Comparison of ENCODE assay signal across 11 cellular contexts in genomic region chr14:22163051-22163450, GRCh38.
A peak's percentile ranks its signal among the peaks of the same experiment; 100 is the strongest.
DNase-seq lines count a peak whose midpoint lies in the region; ATAC-seq and TF ChIP-seq lines count a peak whose summit lies in the region.
"Had no signal": no experiment of that assay in that cellular context is flagged by ENCODE, and none has a peak within 500 bp of the region (broad histone marks: within the 10 kb centered on the region; RNA-seq: fewer than 3 reads in every experiment).

No MANE protein-coding gene starts in this region.

- no peak overlapping the region for H3K4me3 ChIP-seq in cardiac fibroblast (replicated peaks in 1 of 2; ENCODE audit: low read depth in 2 of 2, low read length in 2 of 2)
- H3K4me3 ChIP-seq: coronary artery, skin epidermis had no signal

- H3K4me3 Mint-ChIP-seq in activated CD4-positive, alpha-beta T cell treated with anti-CD3 and anti-CD28 coated beads, Interleukin-2, amount 10 ng/mL, durations not matched to agents 7 days and 5 days, result peak overlapping the region; percentile 76
- no peak overlapping the region for H3K4me3 Mint-ChIP-seq in natural killer cell
- H3K4me3 Mint-ChIP-seq: B cell had no signal

- peaks cover 28% of the 10 kb centered on the region for H3K4me1 Mint-ChIP-seq in activated CD4-positive, alpha-beta T cell treated with anti-CD3 and anti-CD28 coated beads, Interleukin-2, amount 10 ng/mL, durations not matched to agents 7 days and 5 days
- peaks cover 7 to 14% of the 10 kb centered on the region in 2 donors for H3K4me1 Mint-ChIP-seq in natural killer cell

- H3K36me3 Mint-ChIP-seq in activated CD4-positive, alpha-beta T cell treated with anti-CD3 and anti-CD28 coated beads, Interleukin-2, amount 10 ng/mL, durations not matched to agents 7 days and 5 days (ENCODE audit: low read depth), result no peaks in the 10 kb centered on the region
- H3K36me3 Mint-ChIP-seq in natural killer cell, result no peaks in the 10 kb centered on the region

- POLR2A ChIA-PET in activated CD4-positive, alpha-beta T cell treated with anti-CD3 and anti-CD28 coated beads, Interleukin-2, amount 10 ng/mL, durations not matched to agents 7 days and 5 days (lab: Charles Lee), result interaction anchor here (0.6 kb wide), 1 partner anchor 356 kb away, joined by 3 read pairs; no protein-coding TSS in a partner anchor

- intact Hi-C loops in natural killer cell (cut with micrococcal nuclease), result loop anchor here (10.0 kb wide), 1 partner anchor 212 kb away; no protein-coding TSS in a partner anchor

- CTCF ChIA-PET in activated CD4-positive, alpha-beta T cell treated with anti-CD3 and anti-CD28 coated beads, Interleukin-2, amount 10 ng/mL, durations not matched to agents 7 days and 5 days (lab: Charles Lee), result interaction anchor here (0.8 to 1.6 kb wide), 4 partner anchors 18 to 426 kb away, joined by 3 to 4 read pairs (median 3); partner anchors contain the start of gene DAD1

- peak overlapping the region; percentile 89 for H3K27ac Mint-ChIP-seq in activated CD4-positive, alpha-beta T cell treated with anti-CD3 and anti-CD28 coated beads, Interleukin-2, amount 10 ng/mL, durations not matched to agents 7 days and 5 days
- no peak overlapping the region for H3K27ac Mint-ChIP-seq in natural killer cell
- H3K27ac Mint-ChIP-seq: B cell had no signal

- no peak for DNase-seq in activated CD4-positive, alpha-beta T cell treated with anti-CD3 and anti-CD28 coated beads, Interleukin-2, amount 10 ng/mL, durations not matched to agents 7 days and 5 days
- DNase-seq in activated CD4-positive, alpha-beta T cell treated with anti-CD3 and anti-CD28 coated beads for 1 hour, result no peak
- DNase-seq in NAMALWA (ENCODE audit: low spot score) (peak; percentile 52), cardiac fibroblast (ENCODE audit: low read depth in 2 of 2) (peak in 1 of 2 donors; percentile 32), renal cortical epithelial cell (ENCODE audit: low read depth) (peak; percentile 59), natural killer cell (no peak), islet precursor cell (no peak), middle frontal gyrus (ENCODE audit: extremely low spot score, low spot score) (no peak)

- TF ChIP-seq CTCF in cardiac fibroblast (IDR thresholded peaks at IDR 0.05; ENCODE audit: low read depth, low read length) (peak; percentile 17), natural killer cell (IDR thresholded peaks at IDR 0.05) (no peak)

- no peaks in the 10 kb centered on the region for H3K9me3 Mint-ChIP-seq in activated CD4-positive, alpha-beta T cell treated with anti-CD3 and anti-CD28 coated beads, Interleukin-2, amount 10 ng/mL, durations not matched to agents 7 days and 5 days
- H3K9me3 Mint-ChIP-seq in natural killer cell, result no peaks in the 10 kb centered on the region

- ATAC-seq in natural killer cell, result no peak

- no peaks in the 10 kb centered on the region for H3K27me3 Mint-ChIP-seq in activated CD4-positive, alpha-beta T cell treated with anti-CD3 and anti-CD28 coated beads, Interleukin-2, amount 10 ng/mL, durations not matched to agents 7 days and 5 days
- H3K27me3 Mint-ChIP-seq in natural killer cell (ENCODE audit: low read depth in 2 of 2), result peaks cover 7 to 31% of the 10 kb centered on the region in 2 donors

Comparison
In these comparisons a context has a peak if more than half of its experiments do, and no peak if none do; other contexts are left out.
1. DNase-seq: peak in NAMALWA (single experiment) and renal cortical epithelial cell (single experiment); none in activated CD4-positive, alpha-beta T cell treated with anti-CD3 and anti-CD28 coated beads, Interleukin-2, amount 10 ng/mL, durations not matched to agents 7 days and 5 days (single experiment), activated CD4-positive, alpha-beta T cell treated with anti-CD3 and anti-CD28 coated beads for 1 hour (single experiment), natural killer cell (single experiment), islet precursor cell (single experiment) and middle frontal gyrus (single experiment).